13 cellular contexts compared by ENCODE assay signal in the genomic region with DNA sequence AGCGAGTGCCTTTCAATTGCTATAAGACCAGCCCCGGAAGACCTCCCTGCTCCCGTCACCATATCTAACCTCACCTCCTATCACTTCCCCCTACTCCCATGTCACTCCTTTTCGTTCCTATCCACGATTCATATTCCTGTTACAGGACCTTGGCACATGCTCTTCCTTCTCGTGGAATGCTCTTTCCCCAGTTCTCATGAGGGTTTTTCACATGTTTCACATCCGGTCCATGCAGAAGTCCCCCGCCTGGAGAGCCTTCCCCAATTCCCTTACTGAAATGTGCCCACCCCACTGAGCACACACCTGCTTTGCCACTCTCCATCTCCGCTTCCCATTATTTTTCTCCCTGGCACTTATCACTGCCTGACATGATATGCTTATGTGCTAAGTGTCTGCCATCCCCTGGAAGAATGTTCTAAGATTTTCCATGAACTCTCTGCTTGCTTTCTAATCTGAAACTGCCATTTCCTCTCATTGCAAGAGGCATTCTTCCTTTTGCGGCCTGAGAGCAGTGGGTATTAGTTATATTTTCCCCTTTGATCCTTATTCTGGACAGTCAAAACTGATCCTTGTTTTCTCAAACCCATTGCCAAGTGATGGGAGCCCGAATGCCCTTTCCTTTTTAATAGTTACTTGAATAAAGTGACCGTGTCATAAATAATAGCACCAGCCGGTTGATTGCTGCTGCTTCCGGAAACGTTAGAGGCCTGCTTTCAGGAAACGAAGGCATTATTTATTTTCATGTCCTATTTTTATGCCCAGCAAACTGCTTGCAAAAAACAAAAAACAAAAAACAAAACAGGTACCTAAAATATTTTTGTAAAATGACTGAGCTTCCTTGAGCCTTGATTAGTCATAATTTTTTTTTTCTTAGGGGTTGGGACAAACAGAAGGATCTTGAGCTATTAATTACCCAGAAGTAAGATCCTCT.
DNase-seq lines count a peak whose midpoint lies in the region; ATAC-seq and TF ChIP-seq lines count a peak whose summit lies in the region.
"Had no signal": no experiment of that assay in that cellular context is flagged by ENCODE, and none has a peak within 500 bp of the region (broad histone marks: within the 10 kb centered on the region; RNA-seq: fewer than 3 reads in every experiment).

No MANE protein-coding gene starts in this region.

- H2AFZ ChIP-seq in GM23248 (no peak overlapping the region), SU-DHL-6 (ENCODE audit: low read depth, low read length, severe bottlenecking) (peak overlapping the region; percentile 71)
- H2AFZ ChIP-seq: GM23338 had no signal

- WGBS in GM23248 (ENCODE audit: low coverage in 1 of 2, low lambda C conversion rate in 2 of 2, missing lambda C conversion rate in 2 of 2), 2 experiments: 79 to 80% methylated on average over 15 to 16 of the region's 16 CpGs
- WGBS in gastroesophageal sphincter (ENCODE audit: low coverage in 1 of 2), 2 donors: 54 to 65% methylated on average over 12 to 15 of the region's 16 CpGs
- WGBS in spleen, 5 donors: 37 to 52% (median 41%) methylated on average over 15 to 16 of the region's 16 CpGs

- intact Hi-C loops in spleen (cut with DNase I; ENCODE audit: low total_unique reads): no loop called here
- intact Hi-C loops in mucosa of descending colon (cut with DNase I, micrococcal nuclease): no loop called here

- no peak for TF ChIP-seq CTCF in SU-DHL-6 (IDR thresholded peaks at IDR 0.05; ENCODE audit: insufficient read depth, low read length, poor library complexity, severe bottlenecking)
- TF ChIP-seq CTCF in gastroesophageal sphincter (IDR thresholded peaks at IDR 0.05): no peak
- no peak for TF ChIP-seq CTCF in spleen (IDR thresholded peaks at IDR 0.05 in 8 of 11, conservative IDR thresholded peaks at IDR 0.05 in 3 of 11)
- no peak for TF ChIP-seq CTCF in GM13977 (IDR thresholded peaks at IDR 0.05; ENCODE audit: extremely low read depth, insufficient read depth, missing control alignments)
- TF ChIP-seq CTCF in mucosa of descending colon (IDR thresholded peaks at IDR 0.05): no peak

- in situ Hi-C loops in GM23248 (cut with MboI): no loop called here
- in situ Hi-C loops in GM13977 (cut with MboI; ENCODE audit: low pct_unique_long_range_greater_than_20kb, low sequenced_read_pairs, unreplicated experiment): no loop called here

- H3K27me3 ChIP-seq in GM23248 (replicated peaks; ENCODE audit: insufficient read depth) (no peaks in the 10 kb centered on the region), SU-DHL-6 (ENCODE audit: low read length) (no peaks in the 10 kb centered on the region), gastroesophageal sphincter (no peaks in the 10 kb centered on the region), spleen (replicated peaks in 1 of 7) (no peaks in the 10 kb centered on the region)
- H3K27me3 ChIP-seq: colonic mucosa had no signal

- H3K4me3 ChIP-seq in GM23248: 0 out of 2 replicates have a peak overlapping the region, but pooled peaks have one; percentile 17
- no peak overlapping the region for H3K4me3 ChIP-seq in SU-DHL-6 (ENCODE audit: insufficient read depth, low read length, poor library complexity, severe bottlenecking)
- H3K4me3 ChIP-seq in gastroesophageal sphincter: no peak overlapping the region
- no peak overlapping the region for H3K4me3 ChIP-seq in spleen
- no peak overlapping the region for H3K4me3 ChIP-seq in mucosa of descending colon
- H3K4me3 ChIP-seq: colonic mucosa, GM23338 had no signal

- H4K20me1 ChIP-seq in GM23248 (ENCODE audit: insufficient read depth): no peaks in the 10 kb centered on the region
- no peaks in the 10 kb centered on the region for H4K20me1 ChIP-seq in SU-DHL-6 (ENCODE audit: low read depth, low read length)

- H3K27ac ChIP-seq in GM23248 (peak overlapping the region; percentile 77), SU-DHL-6 (ENCODE audit: low read depth, low read length) (peak overlapping the region; percentile 3; the same call in 1 of the 2 replicates), gastroesophageal sphincter (peak overlapping the region; percentile 42 to 76 (median 56)), spleen (peak overlapping the region; percentile 32 to 77 (median 72))
- H3K27ac ChIP-seq: colonic mucosa had no signal

- H3K9ac ChIP-seq in GM23248 (peak overlapping the region; percentile 44), SU-DHL-6 (ENCODE audit: low read length) (0 out of 2 replicates have a peak overlapping the region, but pooled peaks have one; percentile 2)

- no peaks in the 10 kb centered on the region for H3K79me2 ChIP-seq in GM23248 (ENCODE audit: insufficient read depth)
- H3K79me2 ChIP-seq in SU-DHL-6 (ENCODE audit: insufficient read depth, low read length): no peaks in the 10 kb centered on the region

- no peaks in the 10 kb centered on the region for H3K36me3 ChIP-seq in GM23248 (ENCODE audit: low read depth)
- no peaks in the 10 kb centered on the region for H3K36me3 ChIP-seq in SU-DHL-6 (ENCODE audit: low read length)
- H3K36me3 ChIP-seq in gastroesophageal sphincter: no peaks in the 10 kb centered on the region
- H3K36me3 ChIP-seq in spleen: no peaks in the 10 kb centered on the region
- H3K36me3 ChIP-seq in mucosa of descending colon (ENCODE audit: low read depth): no peaks in the 10 kb centered on the region
- H3K36me3 ChIP-seq: colonic mucosa had no signal

- no peak for TF ChIP-seq EP300 in gastroesophageal sphincter (IDR thresholded peaks at IDR 0.05)

- no peak for TF ChIP-seq POLR2A in gastroesophageal sphincter (IDR thresholded peaks at IDR 0.05)
- no peak for TF ChIP-seq POLR2A in spleen (IDR thresholded peaks at IDR 0.05)

- no peak for ATAC-seq in gastroesophageal sphincter
- ATAC-seq in GM21737 (IDR thresholded peaks at IDR 0.05; ENCODE audit: unreplicated experiment): no peak
- ATAC-seq in mucosa of descending colon: no peak
- no peak for ATAC-seq in HG02840 (IDR thresholded peaks at IDR 0.05; ENCODE audit: low FRiP score, unreplicated experiment)
- ATAC-seq: GM23338 had no signal

- peak; percentile 62 for DNase-seq in GM23248
- DNase-seq in spleen: no peak
- DNase-seq in GM13977 (ENCODE audit: low spot score): no peak
- DNase-seq in mucosa of descending colon: no peak
- DNase-seq: colonic mucosa; NCI-H526; stimulated activated CD4-positive, alpha-beta T cell treated with anti-CD3 and anti-CD28 coated beads, Interleukin-4, amount 100 ng/mL, for 24 hours; T1000 had no signal

- H3F3A ChIP-seq in GM23248 (ENCODE audit: insufficient read depth) (peaks cover 32% of the 10 kb centered on the region), SU-DHL-6 (ENCODE audit: insufficient read depth) (peaks cover 18% of the 10 kb centered on the region)

- H3K4me1 ChIP-seq in GM23248 (ENCODE audit: insufficient read depth): peaks cover 41% of the 10 kb centered on the region
- H3K4me1 ChIP-seq in gastroesophageal sphincter: peaks cover 0 to under 1% (median 0%) of the 10 kb centered on the region in 3 donors
- peaks cover 8 to 42% (median 23%) of the 10 kb centered on the region in 6 donors for H3K4me1 ChIP-seq in spleen
- H3K4me1 ChIP-seq in mucosa of descending colon (ENCODE audit: low read depth): no peaks in the 10 kb centered on the region
- H3K4me1 ChIP-seq: colonic mucosa had no signal

- H3K9me3 ChIP-seq in GM23248 (ENCODE audit: low read depth) (no peaks in the 10 kb centered on the region), SU-DHL-6 (ENCODE audit: insufficient read depth, low read length) (no peaks in the 10 kb centered on the region), gastroesophageal sphincter (peaks cover 0 to 10% (median 0%) of the 10 kb centered on the region in 3 donors), spleen (peaks cover 0 to 21% (median 8%) of the 10 kb centered on the region in 8 donors), mucosa of descending colon (no peaks in the 10 kb centered on the region)
- H3K9me3 ChIP-seq: colonic mucosa had no signal

- H3K4me2 ChIP-seq in GM23248 (ENCODE audit: unreplicated experiment) (peak overlapping the region; percentile 17), SU-DHL-6 (ENCODE audit: low read depth, low read length, poor library complexity, severe bottlenecking) (peak overlapping the region; percentile 48)
- H3K4me2 ChIP-seq: GM23338 had no signal

- H3K9me2 ChIP-seq in GM23248 (ENCODE audit: insufficient read depth) (no peaks in the 10 kb centered on the region), SU-DHL-6 (replicated peaks; ENCODE audit: insufficient read depth, low read length) (no peaks in the 10 kb centered on the region)

Comparison
In these comparisons a context has a peak if more than half of its experiments do, and no peak if none do; other contexts are left out.
1. H3K27ac ChIP-seq: peak in every context shown above with its lines; median percentile 77 in GM23248; 72 in spleen; 56 in gastroesophageal sphincter; 3 in SU-DHL-6.